Comparison of ENCODE assay signal across 8 cellular contexts in the genomic region with DNA sequence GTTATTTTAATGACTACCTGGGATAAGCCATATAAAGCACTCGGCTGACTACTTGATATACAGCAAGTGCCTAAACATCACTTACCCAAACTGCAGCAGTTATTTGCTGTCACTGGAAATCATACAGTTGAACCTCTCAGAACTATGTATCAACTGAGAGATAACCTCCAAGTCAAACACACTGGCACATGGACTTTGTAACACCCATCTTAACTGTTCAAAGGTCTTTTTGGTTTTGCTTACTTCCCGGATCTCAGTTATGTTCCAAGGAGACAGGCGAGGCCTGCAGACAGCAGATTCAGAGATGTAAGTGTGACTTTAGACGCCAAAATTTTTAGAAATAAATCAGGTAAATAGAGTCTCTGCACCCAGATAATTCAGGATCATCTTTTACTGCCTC. TPM values are rescaled to one million over a fixed set of nuclear protein-coding genes. Genes with fewer than 3 reads are reported as not detected.
DNase-seq lines count a peak whose midpoint lies in the region; FAIRE-seq and TF ChIP-seq lines count a peak whose summit lies in the region.

No MANE protein-coding gene starts in this region.

- DNase-seq in GM23248: peak; percentile 37
- no peak for DNase-seq in SJSA1 (ENCODE audit: low read depth in 1 of 2, low spot score in 2 of 2)
- no peak for DNase-seq in fibroblast of mammary gland (ENCODE audit: low read depth)
- DNase-seq in renal cortical epithelial cell (ENCODE audit: low read depth): peak; percentile 9
- DNase-seq in pons (ENCODE audit: low spot score): no peak
- DNase-seq in NCI-H187 treated with DMSO at 0.1 percent for 48 hours (lab: John Stamatoyannopoulos, UW): no peak
- no peak for DNase-seq in frontal cortex (ENCODE audit: low spot score in 2 of 2)
- no peak for DNase-seq in HK-2 (ENCODE audit: unreplicated experiment)

- peaks cover 30% of the 10 kb centered on the region; the same call in 1 of the 2 replicates for H4K20me1 ChIP-seq in GM23248 (ENCODE audit: insufficient read depth)

- H3K27ac ChIP-seq in GM23248 (peak overlapping the region; percentile 98), SJSA1 (no peak overlapping the region)

- TF ChIP-seq CTCF in fibroblast of mammary gland (conservative IDR thresholded peaks at IDR 0.05; ENCODE audit: control insufficient read depth, insufficient read depth, low read depth, low read length): no peak

- H3K36me3 ChIP-seq in GM23248 (ENCODE audit: low read depth): peaks cover 12% of the 10 kb centered on the region; the same call in 1 of the 2 replicates
- peaks cover 58% of the 10 kb centered on the region for H3K36me3 ChIP-seq in SJSA1

- peaks cover 66% of the 10 kb centered on the region for H3K79me2 ChIP-seq in GM23248 (ENCODE audit: insufficient read depth)

- H3K9ac ChIP-seq in GM23248: peak overlapping the region; percentile 100

- WGBS in GM23248 (ENCODE audit: low coverage in 1 of 2, low lambda C conversion rate in 2 of 2, missing lambda C conversion rate in 2 of 2), 2 experiments: 8 to 16% methylated on average over 4 of the region's 4 CpGs

- in situ Hi-C loops in GM23248 (cut with MboI): no loop called here

- H3F3A ChIP-seq in GM23248 (ENCODE audit: insufficient read depth): peaks cover 39% of the 10 kb centered on the region

- H3K27me3 ChIP-seq in GM23248 (replicated peaks; ENCODE audit: insufficient read depth) (no peaks in the 10 kb centered on the region), SJSA1 (replicated peaks) (no peaks in the 10 kb centered on the region)

- H3K9me2 ChIP-seq in GM23248 (ENCODE audit: insufficient read depth): no peaks in the 10 kb centered on the region

- peak overlapping the region; percentile 90 for H3K4me3 ChIP-seq in GM23248
- H3K4me3 ChIP-seq in SJSA1: peak overlapping the region; percentile 99
- H3K4me3 ChIP-seq in fibroblast of mammary gland (ENCODE audit: control insufficient read depth, low read depth, low read length): peak overlapping the region; percentile 91

- H2AFZ ChIP-seq in GM23248: no peak overlapping the region

- peaks cover 43% of the 10 kb centered on the region for H3K4me1 ChIP-seq in GM23248 (ENCODE audit: insufficient read depth)
- peaks cover 22% of the 10 kb centered on the region for H3K4me1 ChIP-seq in SJSA1 (replicated peaks)

- no peak for FAIRE-seq in frontal cortex (lab: Jason Lieb, UNC)

- H3K9me3 ChIP-seq in GM23248 (ENCODE audit: low read depth): no peaks in the 10 kb centered on the region
- H3K9me3 ChIP-seq in SJSA1 (replicated peaks): no peaks in the 10 kb centered on the region

- H3K4me2 ChIP-seq in GM23248 (ENCODE audit: unreplicated experiment): peak overlapping the region; percentile 91

RNA-seq across cellular contexts. Expression of gene KDELR2, which starts 1.6 kb away (rescaled TPM):
- total RNA-seq in GM23248 (2014; rRNA removed; shearing (Covaris generic)): 275 and 319 TPM in 2 replicates
- polyA plus RNA-seq in GM23248 (2016; fragmentation: Nextera tagmentation; extraction: Ambion mirVana): 686 and 702 TPM in 2 replicates
- total RNA-seq in SJSA1 (2014; rRNA removed; shearing (Covaris generic)): 200 and 294 TPM in 2 replicates
- total RNA-seq in renal cortical epithelial cell (170 and 214 TPM in 2 replicates), frontal cortex (77.9 TPM)

RNA-seq across cellular contexts. Expression of gene DAGLB, which starts 34.6 kb away (rescaled TPM):
- 31.7 and 37.6 TPM in 2 replicates for total RNA-seq in GM23248 (2014; rRNA removed; shearing (Covaris generic))
- 24.8 and 26.7 TPM in 2 replicates for polyA plus RNA-seq in GM23248 (2016; fragmentation: Nextera tagmentation; extraction: Ambion mirVana)
- 21.6 and 23.4 TPM in 2 replicates for total RNA-seq in SJSA1 (2014; rRNA removed; shearing (Covaris generic))
- 15.6 and 36.7 TPM in 2 replicates for total RNA-seq in renal cortical epithelial cell
- 25.7 TPM for total RNA-seq in frontal cortex

Comparison
In these comparisons a context has a peak if more than half of its experiments do, and no peak if none do; other contexts are left out.
1. DNase-seq: peak in GM23248 (single experiment) and renal cortical epithelial cell (single experiment); none in SJSA1 (0 of 2), fibroblast of mammary gland (single experiment), pons (single experiment), NCI-H187 treated with DMSO at 0.1 percent for 48 hours (single experiment), frontal cortex (0 of 2) and HK-2 (single experiment).
2. Peak in every context shown above with its lines, with median percentiles within 50 percentile points of each other: H3K4me3 ChIP-seq.